ENCODE assay signal across 29 cellular contexts in the genomic region with DNA sequence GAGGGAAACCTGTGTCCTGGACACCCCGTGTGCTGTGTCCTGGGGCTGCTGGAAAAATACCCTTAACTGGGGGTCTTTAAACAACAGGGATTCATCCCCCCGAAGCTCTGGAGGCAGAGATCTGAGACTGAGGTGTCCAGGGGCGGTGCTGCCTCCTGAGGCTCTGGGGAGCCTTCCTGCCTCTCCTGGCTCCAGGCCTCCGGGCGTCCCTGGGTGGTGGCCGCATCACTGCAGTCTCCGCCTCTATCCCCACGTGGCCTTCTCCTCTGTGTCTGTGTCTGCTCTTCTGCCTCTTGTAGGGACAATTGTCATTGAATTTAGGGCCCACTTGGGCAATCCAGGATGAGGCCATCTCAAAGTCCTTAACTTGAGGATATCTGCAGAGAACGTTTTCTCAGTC.
"Had no signal": no experiment of that assay in that cellular context is flagged by ENCODE, and none has a peak within 500 bp of the region (broad histone marks: within the 10 kb centered on the region; RNA-seq: fewer than 3 reads in every experiment).

No MANE protein-coding gene starts in this region.

- H3K9me3 ChIP-seq: MG63 had no signal

- H3K9me3 Mint-ChIP-seq: activated CD4-positive, alpha-beta memory T cell treated with anti-CD3 and anti-CD28 coated beads for 36 hours; activated CD4-positive, alpha-beta T cell treated with anti-CD3 and anti-CD28 coated beads, Interleukin-2, amount 10 ng/mL, durations not matched to agents 7 days and 5 days; activated naive CD4-positive, alpha-beta T cell treated with anti-CD3 and anti-CD28 coated beads, Interleukin-2, amount 10 ng/mL, durations not matched to agents 7 days and 5 days; activated naive CD8-positive, alpha-beta T cell treated with anti-CD3 and anti-CD28 coated beads for 36 hours; activated T-cell treated with anti-CD3 and anti-CD28 coated beads, Interleukin-2, amount 50 U/mL, for 72 hours; activated T-helper 2 cell treated with anti-CD3 and anti-CD28 coated beads, Interferon-gamma antibody, Interleukin-2, Interleukin-4, amounts not matched to agents 10 μg/mL and 5 μg/mL and 100 μg/mL, durations not matched to agents 14 hours and 24 hours and 36 hours; T-helper 1 cell treated with Interleukin-12 subunit alpha and Interleukin-12 subunit beta and Interleukin-4 antibody, amounts not matched to agents 30 μg/mL and 1 μg/mL, for 36 hours had no signal

- H3K4me3 ChIP-seq: cardiac muscle cell, MG63 had no signal

- H3K27me3 ChIP-seq: brain microvascular endothelial cell, cardiac muscle cell, MG63 had no signal

- DNase-seq: activated CD4-positive, alpha-beta memory T cell treated with anti-CD3 and anti-CD28 coated beads for 36 hours; activated CD4-positive, alpha-beta T cell treated with anti-CD3 and anti-CD28 coated beads, Interleukin-2, amount 10 ng/mL, durations not matched to agents 7 days and 5 days; activated CD4-positive, CD25-positive, alpha-beta regulatory T cell; activated CD8-positive, alpha-beta memory T cell treated with anti-CD3 and anti-CD28 coated beads, Interleukin-2, amount 50 U/mL, for 4 hours; activated gamma-delta T cell treated with Interleukin-2 at 50 U/mL for 16 hours; activated naive CD4-positive, alpha-beta T cell treated with anti-CD3 and anti-CD28 coated beads, Interleukin-2, amount 10 ng/mL, durations not matched to agents 7 days and 5 days; activated naive CD8-positive, alpha-beta T cell treated with anti-CD3 and anti-CD28 coated beads for 36 hours; activated T-cell treated with anti-CD3 and anti-CD28 coated beads, Interleukin-2, amount 50 U/mL, for 72 hours; brain microvascular endothelial cell; MG63; MV-4-11; NCI-H1092 treated with DMSO at 0.1 percent for 48 hours; NCI-H1417 treated with DMSO at 0.1 percent for 48 hours; NCI-H1694; NCI-H2029; NCI-H2107; NCI-H2171 treated with DMSO at 0.1 percent for 48 hours; NCI-H226; NCI-H510A; NCI-H526 treated with DMSO at 0.1 percent for 48 hours; NK-92 treated with Interleukin-12 subunit alpha and Interleukin-12 subunit beta, amount 100 ng/mL, for 24 hours; OCI-M1; RPMI8226; T-helper 9 cell had no signal

- H3K27me3 Mint-ChIP-seq: activated CD4-positive, alpha-beta memory T cell treated with anti-CD3 and anti-CD28 coated beads for 36 hours had no signal

- ATAC-seq: activated T-cell treated with anti-CD3 and anti-CD28 coated beads, Interleukin-2, amount 50 U/mL, for 72 hours; Panc1; Right ventricle myocardium inferior had no signal

- H3K36me3 ChIP-seq: brain microvascular endothelial cell, cardiac muscle cell, MG63 had no signal

- H3K27ac Mint-ChIP-seq: activated CD4-positive, alpha-beta memory T cell treated with anti-CD3 and anti-CD28 coated beads for 36 hours; activated CD4-positive, alpha-beta T cell treated with anti-CD3 and anti-CD28 coated beads, Interleukin-2, amount 10 ng/mL, durations not matched to agents 7 days and 5 days; activated naive CD4-positive, alpha-beta T cell treated with anti-CD3 and anti-CD28 coated beads, Interleukin-2, amount 10 ng/mL, durations not matched to agents 7 days and 5 days; activated naive CD8-positive, alpha-beta T cell treated with anti-CD3 and anti-CD28 coated beads for 36 hours; activated T-cell treated with anti-CD3 and anti-CD28 coated beads, Interleukin-2, amount 50 U/mL, for 72 hours; activated T-helper 2 cell treated with anti-CD3 and anti-CD28 coated beads, Interferon-gamma antibody, Interleukin-2, Interleukin-4, amounts not matched to agents 10 μg/mL and 5 μg/mL and 100 μg/mL, durations not matched to agents 14 hours and 24 hours and 36 hours; T-helper 1 cell treated with Interleukin-12 subunit alpha and Interleukin-12 subunit beta and Interleukin-4 antibody, amounts not matched to agents 30 μg/mL and 1 μg/mL, for 36 hours had no signal

- H3K4me1 Mint-ChIP-seq: activated CD4-positive, alpha-beta T cell treated with anti-CD3 and anti-CD28 coated beads, Interleukin-2, amount 10 ng/mL, durations not matched to agents 7 days and 5 days; activated naive CD4-positive, alpha-beta T cell treated with anti-CD3 and anti-CD28 coated beads, Interleukin-2, amount 10 ng/mL, durations not matched to agents 7 days and 5 days; activated naive CD8-positive, alpha-beta T cell treated with anti-CD3 and anti-CD28 coated beads for 36 hours had no signal

- H3K36me3 Mint-ChIP-seq: activated CD4-positive, alpha-beta memory T cell treated with anti-CD3 and anti-CD28 coated beads for 36 hours; activated naive CD4-positive, alpha-beta T cell treated with anti-CD3 and anti-CD28 coated beads, Interleukin-2, amount 10 ng/mL, durations not matched to agents 7 days and 5 days; activated naive CD8-positive, alpha-beta T cell treated with anti-CD3 and anti-CD28 coated beads for 36 hours had no signal

- H3K27ac ChIP-seq: brain microvascular endothelial cell, cardiac muscle cell had no signal

- H3K4me3 Mint-ChIP-seq: activated CD4-positive, alpha-beta memory T cell treated with anti-CD3 and anti-CD28 coated beads for 36 hours; activated CD4-positive, alpha-beta T cell treated with anti-CD3 and anti-CD28 coated beads, Interleukin-2, amount 10 ng/mL, durations not matched to agents 7 days and 5 days; activated naive CD4-positive, alpha-beta T cell treated with anti-CD3 and anti-CD28 coated beads, Interleukin-2, amount 10 ng/mL, durations not matched to agents 7 days and 5 days; activated naive CD8-positive, alpha-beta T cell treated with anti-CD3 and anti-CD28 coated beads for 36 hours; activated T-cell treated with anti-CD3 and anti-CD28 coated beads, Interleukin-2, amount 50 U/mL, for 72 hours; T-helper 1 cell treated with Interleukin-12 subunit alpha and Interleukin-12 subunit beta and Interleukin-4 antibody, amounts not matched to agents 30 μg/mL and 1 μg/mL, for 36 hours had no signal
